Comparison of ENCODE assay signal across 1 cellular context in the genomic region with DNA sequence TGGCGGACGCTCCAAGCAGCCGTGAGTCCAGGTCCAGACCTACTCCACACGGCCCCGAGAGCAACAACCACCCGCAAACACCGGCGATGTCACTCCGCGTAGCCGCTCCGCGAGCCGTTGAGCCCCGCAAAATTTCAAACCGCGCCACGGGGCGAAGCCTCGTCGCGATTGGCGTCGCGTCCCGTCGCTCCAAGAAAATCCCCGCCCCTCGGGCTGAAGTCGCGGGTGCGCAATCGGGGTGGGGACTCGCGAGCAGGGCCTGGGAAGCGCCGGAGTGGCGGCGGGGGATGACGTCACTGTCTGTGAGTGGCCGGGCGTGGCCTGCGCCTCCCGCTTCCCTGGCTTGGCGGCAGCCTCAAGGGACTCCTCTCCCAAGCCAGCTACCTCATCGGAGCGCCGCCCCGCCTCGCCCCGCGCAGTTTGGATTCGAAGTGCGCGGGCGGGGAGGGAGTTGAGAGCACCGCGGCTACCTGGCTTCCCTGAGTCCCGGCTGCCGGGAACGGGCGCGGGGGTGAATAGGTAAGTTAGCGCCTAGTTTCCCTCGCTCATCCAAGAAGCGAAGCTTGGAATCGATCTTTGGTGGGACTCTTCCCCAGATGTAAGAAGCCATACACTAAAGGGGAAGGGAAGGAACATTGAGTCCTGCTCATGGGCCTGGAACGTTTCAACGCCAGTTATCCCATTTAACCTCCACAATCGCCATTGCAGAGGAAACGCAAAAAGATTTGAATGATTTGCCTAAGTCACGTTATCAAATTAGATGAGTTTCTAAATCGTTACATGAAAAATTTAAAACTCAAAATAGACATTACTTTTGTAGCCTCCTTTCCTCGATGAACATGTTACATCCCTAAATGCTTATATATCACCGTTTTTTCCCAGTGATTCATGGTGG.
TF ChIP-seq lines count a peak whose summit lies in the region.

A gene with protein sequence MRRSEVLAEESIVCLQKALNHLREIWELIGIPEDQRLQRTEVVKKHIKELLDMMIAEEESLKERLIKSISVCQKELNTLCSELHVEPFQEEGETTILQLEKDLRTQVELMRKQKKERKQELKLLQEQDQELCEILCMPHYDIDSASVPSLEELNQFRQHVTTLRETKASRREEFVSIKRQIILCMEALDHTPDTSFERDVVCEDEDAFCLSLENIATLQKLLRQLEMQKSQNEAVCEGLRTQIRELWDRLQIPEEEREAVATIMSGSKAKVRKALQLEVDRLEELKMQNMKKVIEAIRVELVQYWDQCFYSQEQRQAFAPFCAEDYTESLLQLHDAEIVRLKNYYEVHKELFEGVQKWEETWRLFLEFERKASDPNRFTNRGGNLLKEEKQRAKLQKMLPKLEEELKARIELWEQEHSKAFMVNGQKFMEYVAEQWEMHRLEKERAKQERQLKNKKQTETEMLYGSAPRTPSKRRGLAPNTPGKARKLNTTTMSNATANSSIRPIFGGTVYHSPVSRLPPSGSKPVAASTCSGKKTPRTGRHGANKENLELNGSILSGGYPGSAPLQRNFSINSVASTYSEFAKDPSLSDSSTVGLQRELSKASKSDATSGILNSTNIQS (minus strand): TSS at position 119 of the 895 bp plus-strand sequence. CDS start 118 bp downstream, at position 1.

TF ChIP-seq in HEK293, 187 proteins besides CTCF, POLR2A, EP300 and RAD21 (continued from another document and continues in another):
- TF ChIP-seq, protein P1, sequence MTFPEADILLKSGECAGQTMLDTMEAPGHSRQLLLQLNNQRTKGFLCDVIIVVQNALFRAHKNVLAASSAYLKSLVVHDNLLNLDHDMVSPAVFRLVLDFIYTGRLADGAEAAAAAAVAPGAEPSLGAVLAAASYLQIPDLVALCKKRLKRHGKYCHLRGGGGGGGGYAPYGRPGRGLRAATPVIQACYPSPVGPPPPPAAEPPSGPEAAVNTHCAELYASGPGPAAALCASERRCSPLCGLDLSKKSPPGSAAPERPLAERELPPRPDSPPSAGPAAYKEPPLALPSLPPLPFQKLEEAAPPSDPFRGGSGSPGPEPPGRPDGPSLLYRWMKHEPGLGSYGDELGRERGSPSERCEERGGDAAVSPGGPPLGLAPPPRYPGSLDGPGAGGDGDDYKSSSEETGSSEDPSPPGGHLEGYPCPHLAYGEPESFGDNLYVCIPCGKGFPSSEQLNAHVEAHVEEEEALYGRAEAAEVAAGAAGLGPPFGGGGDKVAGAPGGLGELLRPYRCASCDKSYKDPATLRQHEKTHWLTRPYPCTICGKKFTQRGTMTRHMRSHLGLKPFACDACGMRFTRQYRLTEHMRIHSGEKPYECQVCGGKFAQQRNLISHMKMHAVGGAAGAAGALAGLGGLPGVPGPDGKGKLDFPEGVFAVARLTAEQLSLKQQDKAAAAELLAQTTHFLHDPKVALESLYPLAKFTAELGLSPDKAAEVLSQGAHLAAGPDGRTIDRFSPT (tag by site-specific recombination; IDR thresholded peaks at IDR 0.05), result peak; percentile 92
- TF ChIP-seq ZNF324 (tag by site-specific recombination; IDR thresholded peaks at IDR 0.05), result peak; percentile 90; the same call in 1 of the 2 replicates
- TF ChIP-seq ZNF596 (tag by site-specific recombination; IDR thresholded peaks at IDR 0.05), result no peak
- TF ChIP-seq ZBTB20 (tag by site-specific recombination; IDR thresholded peaks at IDR 0.05), result peak; percentile 99
- TF ChIP-seq, protein P2, sequence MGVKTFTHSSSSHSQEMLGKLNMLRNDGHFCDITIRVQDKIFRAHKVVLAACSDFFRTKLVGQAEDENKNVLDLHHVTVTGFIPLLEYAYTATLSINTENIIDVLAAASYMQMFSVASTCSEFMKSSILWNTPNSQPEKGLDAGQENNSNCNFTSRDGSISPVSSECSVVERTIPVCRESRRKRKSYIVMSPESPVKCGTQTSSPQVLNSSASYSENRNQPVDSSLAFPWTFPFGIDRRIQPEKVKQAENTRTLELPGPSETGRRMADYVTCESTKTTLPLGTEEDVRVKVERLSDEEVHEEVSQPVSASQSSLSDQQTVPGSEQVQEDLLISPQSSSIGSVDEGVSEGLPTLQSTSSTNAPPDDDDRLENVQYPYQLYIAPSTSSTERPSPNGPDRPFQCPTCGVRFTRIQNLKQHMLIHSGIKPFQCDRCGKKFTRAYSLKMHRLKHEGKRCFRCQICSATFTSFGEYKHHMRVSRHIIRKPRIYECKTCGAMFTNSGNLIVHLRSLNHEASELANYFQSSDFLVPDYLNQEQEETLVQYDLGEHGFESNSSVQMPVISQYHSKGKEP (tag by site-specific recombination; IDR thresholded peaks at IDR 0.05), result 0 out of 2 replicates have a peak, but pooled peaks have one; percentile 3
- TF ChIP-seq ZBTB8A (tag by site-specific recombination; IDR thresholded peaks at IDR 0.05), result peak; percentile 70
- TF ChIP-seq, protein P3, sequence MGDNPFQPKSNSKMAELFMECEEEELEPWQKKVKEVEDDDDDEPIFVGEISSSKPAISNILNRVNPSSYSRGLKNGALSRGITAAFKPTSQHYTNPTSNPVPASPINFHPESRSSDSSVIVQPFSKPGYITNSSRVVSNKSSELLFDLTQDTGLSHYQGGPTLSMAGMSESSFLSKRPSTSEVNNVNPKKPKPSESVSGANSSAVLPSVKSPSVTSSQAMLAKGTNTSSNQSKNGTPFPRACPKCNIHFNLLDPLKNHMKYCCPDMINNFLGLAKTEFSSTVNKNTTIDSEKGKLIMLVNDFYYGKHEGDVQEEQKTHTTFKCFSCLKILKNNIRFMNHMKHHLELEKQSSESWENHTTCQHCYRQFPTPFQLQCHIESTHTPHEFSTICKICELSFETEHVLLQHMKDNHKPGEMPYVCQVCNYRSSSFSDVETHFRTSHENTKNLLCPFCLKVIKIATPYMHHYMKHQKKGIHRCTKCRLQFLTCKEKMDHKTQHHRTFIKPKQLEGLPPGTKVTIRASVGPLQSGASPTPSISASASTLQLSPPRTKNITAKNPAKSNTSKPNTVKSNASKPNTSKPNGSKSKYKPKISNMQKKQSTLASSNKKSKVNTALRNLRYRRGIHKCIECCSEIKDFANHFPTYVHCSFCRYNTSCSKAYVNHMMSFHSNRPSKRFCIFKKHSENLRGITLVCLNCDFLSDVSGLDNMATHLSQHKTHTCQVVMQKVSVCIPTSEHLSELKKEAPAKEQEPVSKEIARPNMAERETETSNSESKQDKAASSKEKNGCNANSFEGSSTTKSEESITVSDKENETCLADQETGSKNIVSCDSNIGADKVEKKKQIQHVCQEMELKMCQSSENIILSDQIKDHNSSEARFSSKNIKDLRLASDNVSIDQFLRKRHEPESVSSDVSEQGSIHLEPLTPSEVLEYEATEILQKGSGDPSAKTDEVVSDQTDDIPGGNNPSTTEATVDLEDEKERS (tag by site-specific recombination; IDR thresholded peaks at IDR 0.05), result no peak
- TF ChIP-seq RBAK (tag by site-specific recombination; IDR thresholded peaks at IDR 0.05), result no peak
- TF ChIP-seq, protein P4, sequence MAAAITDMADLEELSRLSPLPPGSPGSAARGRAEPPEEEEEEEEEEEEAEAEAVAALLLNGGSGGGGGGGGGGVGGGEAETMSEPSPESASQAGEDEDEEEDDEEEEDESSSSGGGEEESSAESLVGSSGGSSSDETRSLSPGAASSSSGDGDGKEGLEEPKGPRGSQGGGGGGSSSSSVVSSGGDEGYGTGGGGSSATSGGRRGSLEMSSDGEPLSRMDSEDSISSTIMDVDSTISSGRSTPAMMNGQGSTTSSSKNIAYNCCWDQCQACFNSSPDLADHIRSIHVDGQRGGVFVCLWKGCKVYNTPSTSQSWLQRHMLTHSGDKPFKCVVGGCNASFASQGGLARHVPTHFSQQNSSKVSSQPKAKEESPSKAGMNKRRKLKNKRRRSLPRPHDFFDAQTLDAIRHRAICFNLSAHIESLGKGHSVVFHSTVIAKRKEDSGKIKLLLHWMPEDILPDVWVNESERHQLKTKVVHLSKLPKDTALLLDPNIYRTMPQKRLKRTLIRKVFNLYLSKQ (tag by site-specific recombination; IDR thresholded peaks at IDR 0.05; ENCODE audit: borderline replicate concordance), result no peak
- peak; percentile 64 for TF ChIP-seq EGR2 (tag by site-specific recombination; IDR thresholded peaks at IDR 0.05; ENCODE audit: low read depth)
- no peak for TF ChIP-seq ZNF530 (tag by site-specific recombination; IDR thresholded peaks at IDR 0.05; ENCODE audit: low read depth)
- peak; percentile 51 for TF ChIP-seq ZIC2 (tag by site-specific recombination; IDR thresholded peaks at IDR 0.05)
- peak; percentile 39; the same call in 1 of the 2 replicates for TF ChIP-seq ZNF366 (tag by site-specific recombination; conservative IDR thresholded peaks at IDR 0.05)
- TF ChIP-seq SP2 (tag by site-specific recombination; IDR thresholded peaks at IDR 0.05), result peak; percentile 95
- no peak for TF ChIP-seq ZNF239 (tag by site-specific recombination; IDR thresholded peaks at IDR 0.05)
- TF ChIP-seq MZF1 (tag by site-specific recombination; IDR thresholded peaks at IDR 0.05; ENCODE audit: borderline replicate concordance), result peak; percentile 76
- no peak for TF ChIP-seq MYNN (tag by site-specific recombination; IDR thresholded peaks at IDR 0.05; ENCODE audit: borderline replicate concordance)
- peak; percentile 66 for TF ChIP-seq ZNF24 (tag by site-specific recombination; IDR thresholded peaks at IDR 0.05)
- TF ChIP-seq, protein P5, sequence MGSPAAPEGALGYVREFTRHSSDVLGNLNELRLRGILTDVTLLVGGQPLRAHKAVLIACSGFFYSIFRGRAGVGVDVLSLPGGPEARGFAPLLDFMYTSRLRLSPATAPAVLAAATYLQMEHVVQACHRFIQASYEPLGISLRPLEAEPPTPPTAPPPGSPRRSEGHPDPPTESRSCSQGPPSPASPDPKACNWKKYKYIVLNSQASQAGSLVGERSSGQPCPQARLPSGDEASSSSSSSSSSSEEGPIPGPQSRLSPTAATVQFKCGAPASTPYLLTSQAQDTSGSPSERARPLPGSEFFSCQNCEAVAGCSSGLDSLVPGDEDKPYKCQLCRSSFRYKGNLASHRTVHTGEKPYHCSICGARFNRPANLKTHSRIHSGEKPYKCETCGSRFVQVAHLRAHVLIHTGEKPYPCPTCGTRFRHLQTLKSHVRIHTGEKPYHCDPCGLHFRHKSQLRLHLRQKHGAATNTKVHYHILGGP (tag by site-specific recombination; IDR thresholded peaks at IDR 0.05), result no peak
- TF ChIP-seq, protein P6, sequence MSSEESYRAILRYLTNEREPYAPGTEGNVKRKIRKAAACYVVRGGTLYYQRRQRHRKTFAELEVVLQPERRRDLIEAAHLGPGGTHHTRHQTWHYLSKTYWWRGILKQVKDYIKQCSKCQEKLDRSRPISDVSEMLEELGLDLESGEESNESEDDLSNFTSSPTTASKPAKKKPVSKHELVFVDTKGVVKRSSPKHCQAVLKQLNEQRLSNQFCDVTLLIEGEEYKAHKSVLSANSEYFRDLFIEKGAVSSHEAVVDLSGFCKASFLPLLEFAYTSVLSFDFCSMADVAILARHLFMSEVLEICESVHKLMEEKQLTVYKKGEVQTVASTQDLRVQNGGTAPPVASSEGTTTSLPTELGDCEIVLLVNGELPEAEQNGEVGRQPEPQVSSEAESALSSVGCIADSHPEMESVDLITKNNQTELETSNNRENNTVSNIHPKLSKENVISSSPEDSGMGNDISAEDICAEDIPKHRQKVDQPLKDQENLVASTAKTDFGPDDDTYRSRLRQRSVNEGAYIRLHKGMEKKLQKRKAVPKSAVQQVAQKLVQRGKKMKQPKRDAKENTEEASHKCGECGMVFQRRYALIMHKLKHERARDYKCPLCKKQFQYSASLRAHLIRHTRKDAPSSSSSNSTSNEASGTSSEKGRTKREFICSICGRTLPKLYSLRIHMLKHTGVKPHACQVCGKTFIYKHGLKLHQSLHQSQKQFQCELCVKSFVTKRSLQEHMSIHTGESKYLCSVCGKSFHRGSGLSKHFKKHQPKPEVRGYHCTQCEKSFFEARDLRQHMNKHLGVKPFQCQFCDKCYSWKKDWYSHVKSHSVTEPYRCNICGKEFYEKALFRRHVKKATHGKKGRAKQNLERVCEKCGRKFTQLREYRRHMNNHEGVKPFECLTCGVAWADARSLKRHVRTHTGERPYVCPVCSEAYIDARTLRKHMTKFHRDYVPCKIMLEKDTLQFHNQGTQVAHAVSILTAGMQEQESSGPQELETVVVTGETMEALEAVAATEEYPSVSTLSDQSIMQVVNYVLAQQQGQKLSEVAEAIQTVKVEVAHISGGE (tag by site-specific recombination; conservative IDR thresholded peaks at IDR 0.05; ENCODE audit: low read depth), result peak; percentile 32; the same call in 1 of the 2 replicates
- TF ChIP-seq, protein P7, sequence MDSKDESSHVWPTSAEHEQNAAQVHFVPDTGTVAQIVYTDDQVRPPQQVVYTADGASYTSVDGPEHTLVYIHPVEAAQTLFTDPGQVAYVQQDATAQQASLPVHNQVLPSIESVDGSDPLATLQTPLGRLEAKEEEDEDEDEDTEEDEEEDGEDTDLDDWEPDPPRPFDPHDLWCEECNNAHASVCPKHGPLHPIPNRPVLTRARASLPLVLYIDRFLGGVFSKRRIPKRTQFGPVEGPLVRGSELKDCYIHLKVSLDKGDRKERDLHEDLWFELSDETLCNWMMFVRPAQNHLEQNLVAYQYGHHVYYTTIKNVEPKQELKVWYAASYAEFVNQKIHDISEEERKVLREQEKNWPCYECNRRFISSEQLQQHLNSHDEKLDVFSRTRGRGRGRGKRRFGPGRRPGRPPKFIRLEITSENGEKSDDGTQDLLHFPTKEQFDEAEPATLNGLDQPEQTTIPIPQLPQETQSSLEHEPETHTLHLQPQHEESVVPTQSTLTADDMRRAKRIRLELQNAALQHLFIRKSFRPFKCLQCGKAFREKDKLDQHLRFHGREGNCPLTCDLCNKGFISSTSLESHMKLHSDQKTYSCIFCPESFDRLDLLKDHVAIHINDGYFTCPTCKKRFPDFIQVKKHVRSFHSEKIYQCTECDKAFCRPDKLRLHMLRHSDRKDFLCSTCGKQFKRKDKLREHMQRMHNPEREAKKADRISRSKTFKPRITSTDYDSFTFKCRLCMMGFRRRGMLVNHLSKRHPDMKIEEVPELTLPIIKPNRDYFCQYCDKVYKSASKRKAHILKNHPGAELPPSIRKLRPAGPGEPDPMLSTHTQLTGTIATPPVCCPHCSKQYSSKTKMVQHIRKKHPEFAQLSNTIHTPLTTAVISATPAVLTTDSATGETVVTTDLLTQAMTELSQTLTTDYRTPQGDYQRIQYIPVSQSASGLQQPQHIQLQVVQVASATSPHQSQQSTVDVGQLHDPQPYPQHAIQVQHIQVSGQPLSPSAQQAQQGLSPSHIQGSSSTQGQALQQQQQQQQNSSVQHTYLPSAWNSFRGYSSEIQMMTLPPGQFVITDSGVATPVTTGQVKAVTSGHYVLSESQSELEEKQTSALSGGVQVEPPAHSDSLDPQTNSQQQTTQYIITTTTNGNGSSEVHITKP (tag by site-specific recombination; IDR thresholded peaks at IDR 0.05), result peak; percentile 84
- peak; percentile 92 for TF ChIP-seq SP3 (tag by site-specific recombination; IDR thresholded peaks at IDR 0.05)
- peak; percentile 99 for TF ChIP-seq ZNF629 (tag by site-specific recombination; IDR thresholded peaks at IDR 0.05)
- peak; percentile 62 for TF ChIP-seq BCL11A (tag by site-specific recombination; IDR thresholded peaks at IDR 0.05; ENCODE audit: low read depth)
- TF ChIP-seq ZNF549 (tag by site-specific recombination; IDR thresholded peaks at IDR 0.05), result no peak
- 0 out of 2 replicates have a peak, but pooled peaks have one; percentile 41 for TF ChIP-seq PRDM1 (tag by site-specific recombination; IDR thresholded peaks at IDR 0.05)
- TF ChIP-seq ZNF791 (tag by site-specific recombination; IDR thresholded peaks at IDR 0.05), result no peak
- TF ChIP-seq, protein P8, sequence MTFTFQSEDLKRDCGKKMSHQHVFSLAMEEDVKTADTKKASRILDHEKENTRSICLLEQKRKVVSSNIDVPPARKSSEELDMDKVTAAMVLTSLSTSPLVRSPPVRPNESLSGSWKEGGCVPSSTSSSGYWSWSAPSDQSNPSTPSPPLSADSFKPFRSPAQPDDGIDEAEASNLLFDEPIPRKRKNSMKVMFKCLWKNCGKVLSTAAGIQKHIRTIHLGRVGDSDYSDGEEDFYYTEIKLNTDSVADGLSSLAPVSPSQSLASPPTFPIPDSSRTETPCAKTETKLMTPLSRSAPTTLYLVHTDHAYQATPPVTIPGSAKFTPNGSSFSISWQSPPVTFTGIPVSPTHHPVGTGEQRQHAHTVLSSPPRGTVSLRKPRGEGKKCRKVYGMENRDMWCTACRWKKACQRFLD (tag by site-specific recombination; IDR thresholded peaks at IDR 0.05), result peak; percentile 71; the same call in 1 of the 2 replicates
